8 cellular contexts compared by ENCODE assay signal in genomic region chr4:143186634-143187033, GRCh38. TPM values are rescaled to one million over a fixed set of nuclear protein-coding genes. Genes with fewer than 3 reads are reported as not detected.
DNase-seq lines count a peak whose midpoint lies in the region; ATAC-seq and TF ChIP-seq lines count a peak whose summit lies in the region.

No MANE protein-coding gene starts in this region.

- TF ChIP-seq CTCF in tibial artery (IDR thresholded peaks at IDR 0.05) (no peak), GM13977 (IDR thresholded peaks at IDR 0.05; ENCODE audit: extremely low read depth, insufficient read depth, missing control alignments) (no peak)

- in situ Hi-C loops in GM13977 (cut with MboI; ENCODE audit: low pct_unique_long_range_greater_than_20kb, low sequenced_read_pairs, unreplicated experiment) = no loop called here

- H3K4me3 ChIP-seq in tibial artery = peak overlapping the region; percentile 87 to 96

- peaks cover 0 to 9% (median 4%) of the 10 kb centered on the region in 3 donors for H3K36me3 ChIP-seq in tibial artery

- no peaks in the 10 kb centered on the region for H3K27me3 ChIP-seq in tibial artery

- H3K9me3 ChIP-seq in tibial artery = no peaks in the 10 kb centered on the region

- CTCF ChIA-PET in activated CD8-positive, alpha-beta memory T cell treated with anti-CD3 and anti-CD28 coated beads, Interleukin-2, amount 10 ng/mL, durations not matched to agents 7 days and 5 days (lab: Charles Lee) = no interaction called here

- peaks cover 0 to 54% (median 13%) of the 10 kb centered on the region in 4 donors for H3K4me1 ChIP-seq in tibial artery

- H3K9me3 Mint-ChIP-seq in activated CD8-positive, alpha-beta memory T cell treated with anti-CD3 and anti-CD28 coated beads, Interleukin-2, amount 10 ng/mL, durations not matched to agents 7 days and 5 days (ENCODE audit: low read depth) = no peaks in the 10 kb centered on the region
- H3K9me3 Mint-ChIP-seq in activated naive CD8-positive, alpha-beta T cell (ENCODE audit: low read depth) = no peaks in the 10 kb centered on the region

- intact Hi-C loops in tibial artery (cut with DNase I; ENCODE audit: low total_unique reads) (no loop called here), left colon (cut with DNase I, micrococcal nuclease) (no loop called here)

- no peaks in the 10 kb centered on the region for H3K27me3 Mint-ChIP-seq in activated CD8-positive, alpha-beta memory T cell treated with anti-CD3 and anti-CD28 coated beads, Interleukin-2, amount 10 ng/mL, durations not matched to agents 7 days and 5 days
- no peaks in the 10 kb centered on the region for H3K27me3 Mint-ChIP-seq in activated naive CD8-positive, alpha-beta T cell

- H3K36me3 Mint-ChIP-seq in activated CD8-positive, alpha-beta memory T cell treated with anti-CD3 and anti-CD28 coated beads, Interleukin-2, amount 10 ng/mL, durations not matched to agents 7 days and 5 days = peaks cover 51% of the 10 kb centered on the region
- peaks cover 16% of the 10 kb centered on the region for H3K36me3 Mint-ChIP-seq in activated naive CD8-positive, alpha-beta T cell

- peaks cover 45% of the 10 kb centered on the region for H3K4me1 Mint-ChIP-seq in activated CD8-positive, alpha-beta memory T cell treated with anti-CD3 and anti-CD28 coated beads, Interleukin-2, amount 10 ng/mL, durations not matched to agents 7 days and 5 days
- H3K4me1 Mint-ChIP-seq in activated naive CD8-positive, alpha-beta T cell (ENCODE audit: low read depth) = peaks cover 70% of the 10 kb centered on the region

- H3K4me3 Mint-ChIP-seq in activated CD8-positive, alpha-beta memory T cell treated with anti-CD3 and anti-CD28 coated beads, Interleukin-2, amount 10 ng/mL, durations not matched to agents 7 days and 5 days = peak overlapping the region; percentile 86
- H3K4me3 Mint-ChIP-seq in activated naive CD8-positive, alpha-beta T cell = peak overlapping the region; percentile 94

- DNase-seq in activated CD8-positive, alpha-beta memory T cell treated with anti-CD3 and anti-CD28 coated beads, Interleukin-2, amount 10 ng/mL, durations not matched to agents 7 days and 5 days = no peak
- no peak for DNase-seq in activated CD8-positive, alpha-beta memory T cell treated with anti-CD3 and anti-CD28 coated beads for 24 hours
- DNase-seq in left kidney (ENCODE audit: low read depth, low spot score) (peak; percentile 12), tibial artery (no peak), left colon (no peak), GM13977 (ENCODE audit: low spot score) (no peak)

- ATAC-seq in activated CD8-positive, alpha-beta memory T cell treated with anti-CD3 and anti-CD28 coated beads, Interleukin-2, amount 10 ng/mL, durations not matched to agents 7 days and 5 days = no peak
- ATAC-seq in GM21576 (IDR thresholded peaks at IDR 0.05; ENCODE audit: unreplicated experiment) (no peak), left colon (no peak)

- peak overlapping the region in 1 of 2 donors; percentile 95 for H3K27ac ChIP-seq in tibial artery

- H3K27ac Mint-ChIP-seq in activated CD8-positive, alpha-beta memory T cell treated with anti-CD3 and anti-CD28 coated beads, Interleukin-2, amount 10 ng/mL, durations not matched to agents 7 days and 5 days = peak overlapping the region; percentile 91
- H3K27ac Mint-ChIP-seq in activated naive CD8-positive, alpha-beta T cell = peak overlapping the region; percentile 95

RNA-seq across cellular contexts. Expression of gene USP38, which starts 1.9 kb away (rescaled TPM):
- total RNA-seq in activated CD8-positive, alpha-beta memory T cell treated with anti-CD3 and anti-CD28 coated beads, Interleukin-2, amount 10 ng/mL, durations not matched to agents 7 days and 5 days = 10 to 100 TPM; 26.6 to 30.9 TPM
- 10 to 100 TPM; 34.6 to 60.4 TPM for total RNA-seq in left colon
